ENCODE assay signal across 8 cellular contexts in genomic region chr9:134407123-134407779, GRCh38.
DNase-seq lines count a peak whose midpoint lies in the region; ATAC-seq and TF ChIP-seq lines count a peak whose summit lies in the region.

No MANE protein-coding gene starts in this region.

- H3K4me3 Mint-ChIP-seq in activated T-cell treated with anti-CD3 and anti-CD28 coated beads, Interleukin-2, amount 50 U/mL, for 4 hours = peak overlapping the region; percentile 67
- peak overlapping the region; percentile 69 to 87 (median 79) for H3K4me3 Mint-ChIP-seq in naive thymus-derived CD4-positive, alpha-beta T cell

- POLR2A ChIA-PET in PC-3 (lab: Charles Lee; ENCODE audit: unreplicated experiment) = interaction anchor here (0.6 kb wide), 2 partner anchors 80 to 997 kb away, joined by 3 read pairs; no protein-coding TSS in a partner anchor
- POLR2A ChIA-PET in naive thymus-derived CD4-positive, alpha-beta T cell (lab: Charles Lee) = interaction anchor here (0.7 to 1.5 kb wide), 5 partner anchors 9 to 26 kb away, joined by 3 to 7 read pairs (median 4); no protein-coding TSS in a partner anchor

- H3K9me3 ChIP-seq in BLaER1 (no peaks in the 10 kb centered on the region), PC-3 (ENCODE audit: low read length) (no peaks in the 10 kb centered on the region), esophagus squamous epithelium (no peaks in the 10 kb centered on the region)
- H3K9me3 ChIP-seq in naive thymus-derived CD4-positive, alpha-beta T cell (ENCODE audit: control insufficient read depth in 2 of 3, low read length in 3 of 3) = no peaks in the 10 kb centered on the region

- H3K4me1 Mint-ChIP-seq in activated T-cell treated with anti-CD3 and anti-CD28 coated beads, Interleukin-2, amount 50 U/mL, for 4 hours (ENCODE audit: low read depth) = peaks cover 38% of the 10 kb centered on the region
- peaks cover 30 to 46% (median 41%) of the 10 kb centered on the region in 7 donors for H3K4me1 Mint-ChIP-seq in naive thymus-derived CD4-positive, alpha-beta T cell

- H2AFZ ChIP-seq in PC-3 (ENCODE audit: low read length) = peak overlapping the region; percentile 63; the same call in 1 of the 2 replicates

- DNase-seq in GM19240 (ENCODE audit: insufficient read length, low spot score) = peak; percentile 99
- peak; percentile 84 for DNase-seq in PC-3
- DNase-seq in activated T-cell treated with anti-CD3 and anti-CD28 coated beads, Interleukin-2, amount 50 U/mL, for 4 hours = peak; percentile 70
- DNase-seq in esophagus squamous epithelium (lab: John Stamatoyannopoulos, UW) = no peak
- peak; percentile 52 to 77 (median 69) for DNase-seq in naive thymus-derived CD4-positive, alpha-beta T cell
- peak; percentile 57 to 62 for DNase-seq in stimulated activated CD8-positive, alpha-beta memory T cell treated with anti-CD3 and anti-CD28 coated beads, Interleukin-7, amount 100 ng/mL, for 48 hours (ENCODE audit: extremely low read depth in 1 of 2, low read depth in 1 of 2)

- peak overlapping the region; percentile 29; the same call in 1 of the 2 replicates for H3K4me3 ChIP-seq in BLaER1
- peak overlapping the region; percentile 56; the same call in 1 of the 2 replicates for H3K4me3 ChIP-seq in PC-3 (ENCODE audit: low read length)
- peak overlapping the region in 3 of 4 donors; percentile 15 to 52 (median 28) for H3K4me3 ChIP-seq in esophagus squamous epithelium
- H3K4me3 ChIP-seq in naive thymus-derived CD4-positive, alpha-beta T cell (ENCODE audit: low read length) = peak overlapping the region; percentile 51

- no peak overlapping the region for H3K9ac ChIP-seq in BLaER1
- peak overlapping the region; percentile 82 for H3K9ac ChIP-seq in PC-3 (ENCODE audit: low read length)

- ATAC-seq in HG03521 (IDR thresholded peaks at IDR 0.05; ENCODE audit: unreplicated experiment) (peak; percentile 73), PC-3 (peak; percentile 92)
- peak; percentile 83 to 91 for ATAC-seq in activated T-cell treated with anti-CD3 and anti-CD28 coated beads, Interleukin-2, amount 50 U/mL, for 4 hours
- peak; percentile 79 for ATAC-seq in naive thymus-derived CD4-positive, alpha-beta T cell

- H3K36me3 Mint-ChIP-seq in activated T-cell treated with anti-CD3 and anti-CD28 coated beads, Interleukin-2, amount 50 U/mL, for 4 hours (ENCODE audit: insufficient read depth) = no peaks in the 10 kb centered on the region
- no peaks in the 10 kb centered on the region for H3K36me3 Mint-ChIP-seq in naive thymus-derived CD4-positive, alpha-beta T cell

- CTCF ChIA-PET in PC-3 (lab: Charles Lee) = no interaction called here
- CTCF ChIA-PET in naive thymus-derived CD4-positive, alpha-beta T cell (lab: Charles Lee) = interaction anchor here (0.9 to 1.0 kb wide), 2 partner anchors 10 to 21 kb away, joined by 3 read pairs; no protein-coding TSS in a partner anchor

- H3K27me3 Mint-ChIP-seq in activated T-cell treated with anti-CD3 and anti-CD28 coated beads, Interleukin-2, amount 50 U/mL, for 4 hours (ENCODE audit: low read depth) = no peaks in the 10 kb centered on the region
- peaks cover 0 to 10% (median 0%) of the 10 kb centered on the region in 5 donors for H3K27me3 Mint-ChIP-seq in naive thymus-derived CD4-positive, alpha-beta T cell

- peak overlapping the region; percentile 92 for H3K4me2 ChIP-seq in BLaER1
- H3K4me2 ChIP-seq in PC-3 (ENCODE audit: low read length) = peak overlapping the region; percentile 71

- H3K36me3 ChIP-seq in BLaER1 (peaks cover 49% of the 10 kb centered on the region), PC-3 (ENCODE audit: low read depth, low read length) (no peaks in the 10 kb centered on the region), esophagus squamous epithelium (peaks cover 0 to 64% (median 5%) of the 10 kb centered on the region in 3 donors)
- H3K36me3 ChIP-seq in naive thymus-derived CD4-positive, alpha-beta T cell (ENCODE audit: control insufficient read depth in 2 of 3, insufficient read depth in 3 of 3, low read length in 3 of 3) = no peaks in the 10 kb centered on the region

- H4K20me1 ChIP-seq in BLaER1 (peaks cover 100% of the 10 kb centered on the region), PC-3 (ENCODE audit: low read length) (no peaks in the 10 kb centered on the region)

- H3K27ac ChIP-seq in BLaER1 (0 out of 2 replicates have a peak overlapping the region, but pooled peaks have one; percentile 13), PC-3 (ENCODE audit: low read length) (peak overlapping the region; percentile 90), esophagus squamous epithelium (peak overlapping the region; percentile 85 to 91 (median 87))
- no peak overlapping the region for H3K27ac ChIP-seq in naive thymus-derived CD4-positive, alpha-beta T cell (ENCODE audit: low read depth, low read length)

- no peaks in the 10 kb centered on the region for H3K27me3 ChIP-seq in BLaER1
- H3K27me3 ChIP-seq in PC-3 (ENCODE audit: low read length) = no peaks in the 10 kb centered on the region
- no peaks in the 10 kb centered on the region for H3K27me3 ChIP-seq in esophagus squamous epithelium
- no peaks in the 10 kb centered on the region for H3K27me3 ChIP-seq in naive thymus-derived CD4-positive, alpha-beta T cell (ENCODE audit: control insufficient read depth in 2 of 2, insufficient read depth in 2 of 2, low read length in 2 of 2)

- no peaks in the 10 kb centered on the region for H3K9me3 Mint-ChIP-seq in activated T-cell treated with anti-CD3 and anti-CD28 coated beads, Interleukin-2, amount 50 U/mL, for 4 hours
- H3K9me3 Mint-ChIP-seq in naive thymus-derived CD4-positive, alpha-beta T cell = peaks cover 0 to 4% (median 0%) of the 10 kb centered on the region in 11 donors

- H3F3A ChIP-seq in PC-3 (ENCODE audit: low read length, unreplicated experiment) = no peaks in the 10 kb centered on the region

- intact Hi-C loops in PC-3 (cut with micrococcal nuclease) (no loop called here), esophagus squamous epithelium (cut with DNase I) (no loop called here)
- intact Hi-C loops in naive thymus-derived CD4-positive, alpha-beta T cell (cut with micrococcal nuclease) = loop anchor here (1.0 to 2.0 kb wide), 2 partner anchors 16 to 36 kb away; no protein-coding TSS in a partner anchor

- WGBS in esophagus squamous epithelium, 2 donors = 3% methylated on average over 6 of the region's 33 CpGs; no CpG with 5 or more reads in 1 of the 2 donors

- no peaks in the 10 kb centered on the region for H3K9me2 ChIP-seq in PC-3 (replicated peaks; ENCODE audit: low read length)

- TF ChIP-seq CTCF in PC-3 (conservative IDR thresholded peaks at IDR 0.05; ENCODE audit: low read depth, low read length) (no peak), esophagus squamous epithelium (IDR thresholded peaks at IDR 0.05) (no peak)

- H3K27ac Mint-ChIP-seq in naive thymus-derived CD4-positive, alpha-beta T cell = peak overlapping the region in 3 of 9 donors; percentile 74 to 81 (median 75)

- TF ChIP-seq POLR2A in esophagus squamous epithelium (IDR thresholded peaks at IDR 0.05) = peak in 1 of 4 donors; percentile 49

- BruUV-seq in PC-3 (replicated peaks; lab: Mats Ljungman, UMichigan) = TSS peak; percentile 22

- H3K4me1 ChIP-seq in BLaER1 (peaks cover 94% of the 10 kb centered on the region), PC-3 (ENCODE audit: insufficient read depth, low read length) (peaks cover 15% of the 10 kb centered on the region), esophagus squamous epithelium (peaks cover 98 to 100% (median 100%) of the 10 kb centered on the region in 3 donors)
- H3K4me1 ChIP-seq in naive thymus-derived CD4-positive, alpha-beta T cell (ENCODE audit: control insufficient read depth in 2 of 2, insufficient read depth in 2 of 2, low read length in 2 of 2) = peaks cover 40 to 49% of the 10 kb centered on the region in 2 donors

- peaks cover 8% of the 10 kb centered on the region; the same call in 1 of the 2 replicates for H3K79me2 ChIP-seq in PC-3 (ENCODE audit: low read length)

Comparison
In these comparisons a context has a peak if more than half of its experiments do, and no peak if none do; other contexts are left out.
1. intact Hi-C loops: an anchor here in naive thymus-derived CD4-positive, alpha-beta T cell (1.0 to 2.0 kb wide); none called in PC-3 and esophagus squamous epithelium.